8 cellular contexts compared by ENCODE assay signal in the genomic region with DNA sequence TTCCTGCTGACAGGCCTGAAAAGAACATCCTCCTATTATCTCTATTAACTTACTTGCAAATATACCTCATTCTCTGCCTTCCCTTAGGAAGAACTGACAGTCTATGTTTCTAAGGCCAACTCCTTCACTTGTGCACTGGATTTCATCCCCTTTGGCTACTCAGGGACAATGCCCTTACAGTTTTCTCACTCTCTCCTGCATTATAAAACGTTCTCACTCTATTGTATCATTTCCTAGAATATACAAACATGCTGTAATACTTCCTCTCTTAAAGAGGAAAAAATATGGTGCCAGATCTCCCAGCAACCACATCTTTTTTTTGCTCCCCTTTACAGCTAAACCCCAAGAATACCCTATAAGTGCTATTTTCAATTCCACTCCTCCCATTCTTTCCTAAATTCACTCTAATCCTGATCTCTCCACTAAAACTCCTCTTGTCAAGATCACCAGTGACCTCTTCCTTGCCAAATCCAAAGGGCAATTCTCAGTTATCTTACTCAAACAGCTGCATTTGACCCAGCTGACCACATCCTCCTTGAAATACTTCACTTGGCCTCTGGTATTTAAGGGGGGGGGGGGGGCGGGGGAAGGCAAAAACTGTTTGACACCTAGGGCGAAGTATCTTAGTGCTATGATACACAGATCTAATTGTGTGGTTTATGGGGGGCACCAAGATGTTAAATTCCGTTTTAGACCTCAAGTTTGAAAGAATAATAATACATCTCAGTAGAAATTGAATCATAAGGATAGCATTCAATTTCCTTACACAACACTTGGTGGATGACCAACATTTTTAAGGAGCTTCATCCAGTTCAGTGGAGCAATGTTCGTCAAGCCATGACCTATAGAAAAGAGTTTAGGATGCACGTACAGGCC. TPM values are rescaled to one million over a fixed set of nuclear protein-coding genes. Genes with fewer than 3 reads are reported as not detected.
DNase-seq lines count a peak whose midpoint lies in the region; ATAC-seq, FAIRE-seq and TF ChIP-seq lines count a peak whose summit lies in the region.

No MANE protein-coding gene starts in this region.

- POLR2A ChIA-PET in activated CD4-positive, alpha-beta memory T cell treated with anti-CD3 and anti-CD28 coated beads for 36 hours (lab: Charles Lee), result interaction anchor here (1.2 kb wide), 1 partner anchor 213 kb away, joined by 6 read pairs; no protein-coding TSS in a partner anchor

- peak overlapping the region; percentile 98 for H3K27ac Mint-ChIP-seq in activated CD4-positive, alpha-beta memory T cell treated with anti-CD3 and anti-CD28 coated beads for 36 hours

- H3K27me3 ChIP-seq in keratinocyte (ENCODE audit: control insufficient read depth, extremely low read depth, insufficient read depth, low read length) (no peaks in the 10 kb centered on the region), vagina (no peaks in the 10 kb centered on the region)

- H3K9me3 Mint-ChIP-seq in activated CD4-positive, alpha-beta memory T cell treated with anti-CD3 and anti-CD28 coated beads for 36 hours, result no peaks in the 10 kb centered on the region

- no peak overlapping the region for H2AFZ ChIP-seq in keratinocyte (ENCODE audit: control insufficient read depth, low read length)

- no peak overlapping the region for H3K4me3 Mint-ChIP-seq in activated CD4-positive, alpha-beta memory T cell treated with anti-CD3 and anti-CD28 coated beads for 36 hours

- H3K4me1 Mint-ChIP-seq in activated CD4-positive, alpha-beta memory T cell treated with anti-CD3 and anti-CD28 coated beads for 36 hours (ENCODE audit: low read depth), result peaks cover 40% of the 10 kb centered on the region

- H3K9ac ChIP-seq in keratinocyte (ENCODE audit: control insufficient read depth, extremely low read depth, insufficient read depth, low read length), result peak overlapping the region; percentile 93

- peak overlapping the region; percentile 58 to 93 (median 84) for H3K4me3 ChIP-seq in keratinocyte (ENCODE audit: control insufficient read depth in 2 of 3, extremely low read depth in 1 of 3, insufficient read depth in 2 of 3, low read depth in 1 of 3, low read length in 3 of 3)
- H3K4me3 ChIP-seq in vagina, result peak overlapping the region; percentile 79 to 93

- DNase-seq in CD1c-positive myeloid dendritic cell (ENCODE audit: extremely low spot score) (peak; percentile 53), keratinocyte (ENCODE audit: low read depth, low spot score) (no peak), vagina (ENCODE audit: extremely low spot score in 2 of 2) (no peak), NCI-H2107 (lab: John Stamatoyannopoulos, UW) (no peak), NCI-H146 (lab: John Stamatoyannopoulos, UW) (no peak), anterior cingulate cortex (lab: John Stamatoyannopoulos, UW) (no peak)
- DNase-seq in activated CD4-positive, alpha-beta memory T cell treated with anti-CD3 and anti-CD28 coated beads for 36 hours, result peak; percentile 15

- TF ChIP-seq POLR2A in vagina (IDR thresholded peaks at IDR 0.05), result no peak

- FAIRE-seq in keratinocyte (lab: Jason Lieb, UNC), result no peak

- peak overlapping the region; percentile 93 for H3K4me2 ChIP-seq in keratinocyte (ENCODE audit: control insufficient read depth, extremely low read depth, insufficient read depth, low read depth, low read length)

- dilution Hi-C loops in keratinocyte (cut with MboI; ENCODE audit: extremely low pct_ligation_motif_present, low sequenced_read_pairs), result no loop called here

- no peaks in the 10 kb centered on the region for H3K27me3 Mint-ChIP-seq in activated CD4-positive, alpha-beta memory T cell treated with anti-CD3 and anti-CD28 coated beads for 36 hours

- H3K27ac ChIP-seq in keratinocyte (ENCODE audit: control insufficient read depth, insufficient read depth, low read length) (peak overlapping the region; percentile 92), vagina (peak overlapping the region; percentile 98)

- H3K9me1 ChIP-seq in keratinocyte (ENCODE audit: control insufficient read depth, extremely low read depth, insufficient read depth, low read length), result peaks cover 2% of the 10 kb centered on the region

- CTCF ChIA-PET in activated CD4-positive, alpha-beta memory T cell treated with anti-CD3 and anti-CD28 coated beads for 36 hours (lab: Charles Lee), result interaction anchor here (1.7 kb wide), 1 partner anchor 427 kb away, joined by 4 read pairs; no protein-coding TSS in a partner anchor

- peaks cover 10% of the 10 kb centered on the region for H3K36me3 Mint-ChIP-seq in activated CD4-positive, alpha-beta memory T cell treated with anti-CD3 and anti-CD28 coated beads for 36 hours

- peaks cover 50% of the 10 kb centered on the region for H3K79me2 ChIP-seq in keratinocyte (ENCODE audit: control insufficient read depth, insufficient read depth, low read length)

- intact Hi-C loops in activated CD4-positive, alpha-beta memory T cell treated with anti-CD3 and anti-CD28 coated beads for 36 hours (cut with micrococcal nuclease), result loop anchor here (5.0 to 10.0 kb wide), 3 partner anchors 702 to 1565 kb away; partner anchors contain the start of genes CCNI, SCARB2 and STBD1
- intact Hi-C loops in vagina (cut with DNase I), result no loop called here

- ATAC-seq in HG03442 (IDR thresholded peaks at IDR 0.05; ENCODE audit: unreplicated experiment), result peak; percentile 12

- H3K9me3 ChIP-seq in keratinocyte (ENCODE audit: control insufficient read depth, low read depth, low read length), result no peaks in the 10 kb centered on the region
- H3K9me3 ChIP-seq in vagina, result no peaks in the 10 kb centered on the region

- H3K4me1 ChIP-seq in keratinocyte (ENCODE audit: control insufficient read depth, extremely low read depth, insufficient read depth, low read length) (peaks cover 29% of the 10 kb centered on the region), vagina (peaks cover 52% of the 10 kb centered on the region)

- H3K36me3 ChIP-seq in keratinocyte (ENCODE audit: control insufficient read depth in 2 of 2, extremely low read depth in 1 of 2, insufficient read depth in 2 of 2, low read length in 2 of 2) (no peaks in the 10 kb centered on the region), vagina (peaks cover 0 to 10% of the 10 kb centered on the region in 2 donors)

- no peaks in the 10 kb centered on the region for H4K20me1 ChIP-seq in keratinocyte (ENCODE audit: control insufficient read depth, extremely low read depth, insufficient read depth, low read length)

- TF ChIP-seq CTCF in keratinocyte (optimal IDR thresholded peaks at IDR 0.05 in 1 of 3, IDR thresholded peaks at IDR 0.05 in 1 of 3, conservative IDR thresholded peaks at IDR 0.05 in 1 of 3; ENCODE audit: extremely low read depth in 1 of 3, insufficient read depth in 2 of 3, low read length in 3 of 3), result no peak
- no peak for TF ChIP-seq CTCF in vagina (IDR thresholded peaks at IDR 0.05)

RNA-seq across cellular contexts. Expression of gene RCHY1, which starts 1.6 kb away (rescaled TPM):
- 10 to 100 TPM; 30.0 to 32.4 TPM for total RNA-seq in activated CD4-positive, alpha-beta memory T cell treated with anti-CD3 and anti-CD28 coated beads for 36 hours
- polyA plus RNA-seq in keratinocyte, result 16.7 to 29.0 TPM (median 28.1 TPM) in 3 replicates
- polyA plus RNA-seq in keratinocyte (2011; ENCODE audit: low read depth), result 32.9 TPM
- polyA plus RNA-seq in keratinocyte (2011; cell fraction: cytosol; rRNA removed), result 14.5 and 26.2 TPM in 2 replicates
- 19.9 and 32.5 TPM in 2 replicates for polyA plus RNA-seq in keratinocyte (2011; cell fraction: nucleus; rRNA removed)
- polyA plus RNA-seq in keratinocyte (2012; ENCODE audit: low replicate concordance), result 25.7 TPM in 2 replicates
- polyA minus RNA-seq in keratinocyte, result 5.8 to 30.7 TPM (median 8.1 TPM) in 3 replicates
- polyA minus RNA-seq in keratinocyte (2011; cell fraction: cytosol; rRNA and poly(A)+ RNA removed), result 9.2 TPM
- polyA minus RNA-seq in keratinocyte (2011; cell fraction: nucleus; rRNA and poly(A)+ RNA removed), result 10.9 and 22.3 TPM in 2 replicates
- 17.2 TPM for total RNA-seq in vagina

RNA-seq across cellular contexts. Expression of gene THAP6, which starts 1.7 kb away (rescaled TPM):
- 10 to 100 TPM; 19.4 to 20.7 TPM for total RNA-seq in activated CD4-positive, alpha-beta memory T cell treated with anti-CD3 and anti-CD28 coated beads for 36 hours
- polyA plus RNA-seq in keratinocyte, result 6.4 to 11.9 TPM (median 9.4 TPM) in 3 replicates
- polyA plus RNA-seq in keratinocyte (2011; ENCODE audit: low read depth), result 7.8 TPM
- 6.8 and 12.6 TPM in 2 replicates for polyA plus RNA-seq in keratinocyte (2011; cell fraction: cytosol; rRNA removed)
- polyA plus RNA-seq in keratinocyte (2011; cell fraction: nucleus; rRNA removed), result 12.5 and 13.6 TPM in 2 replicates
- 6.2 and 8.5 TPM in 2 replicates for polyA plus RNA-seq in keratinocyte (2012; ENCODE audit: low replicate concordance)
- polyA minus RNA-seq in keratinocyte, result 0.52 to 10.3 TPM (median 3.8 TPM) in 3 replicates
- polyA minus RNA-seq in keratinocyte (2011; cell fraction: cytosol; rRNA and poly(A)+ RNA removed), result 4.4 TPM
- polyA minus RNA-seq in keratinocyte (2011; cell fraction: nucleus; rRNA and poly(A)+ RNA removed), result 4.3 and 12.3 TPM in 2 replicates
- 16.7 TPM for total RNA-seq in vagina

RNA-seq across cellular contexts. Expression of gene ODAPH, which starts 43.3 kb away (rescaled TPM):
- total RNA-seq in activated CD4-positive, alpha-beta memory T cell treated with anti-CD3 and anti-CD28 coated beads for 36 hours, result under 1 TPM in 1 of 2 experiments, not detected in 1; 0.27 TPM
- polyA plus RNA-seq in keratinocyte, result 0.45 to 0.94 TPM (median 0.59 TPM) in 3 replicates
- not detected for polyA plus RNA-seq in keratinocyte (2011; ENCODE audit: low read depth)
- 0.73 and 1.0 TPM in 2 replicates for polyA plus RNA-seq in keratinocyte (2011; cell fraction: cytosol; rRNA removed)
- polyA plus RNA-seq in keratinocyte (2011; cell fraction: nucleus; rRNA removed), result 0.48 and 0.65 TPM in 2 replicates
- polyA plus RNA-seq in keratinocyte (2012; ENCODE audit: low replicate concordance), result 1.4 TPM in 1 of 2 replicates, not detected in the other
- polyA minus RNA-seq in keratinocyte, result 0.13 to 0.23 TPM in 2 of 3 replicates, not detected in the other
- polyA minus RNA-seq in keratinocyte (2011; cell fraction: cytosol; rRNA and poly(A)+ RNA removed), result not detected
- 0.32 and 0.54 TPM in 2 replicates for polyA minus RNA-seq in keratinocyte (2011; cell fraction: nucleus; rRNA and poly(A)+ RNA removed)
- total RNA-seq in vagina, result not detected

Comparison
In these comparisons a context has a peak if more than half of its experiments do, and no peak if none do; other contexts are left out.
1. DNase-seq: peak in CD1c-positive myeloid dendritic cell (single experiment) and activated CD4-positive, alpha-beta memory T cell treated with anti-CD3 and anti-CD28 coated beads for 36 hours (single experiment); none in keratinocyte (single experiment), vagina (0 of 2), NCI-H2107 (single experiment), NCI-H146 (single experiment) and anterior cingulate cortex (0 of 58).